ENCODE assay signal across 7 cellular contexts in the genomic region with DNA sequence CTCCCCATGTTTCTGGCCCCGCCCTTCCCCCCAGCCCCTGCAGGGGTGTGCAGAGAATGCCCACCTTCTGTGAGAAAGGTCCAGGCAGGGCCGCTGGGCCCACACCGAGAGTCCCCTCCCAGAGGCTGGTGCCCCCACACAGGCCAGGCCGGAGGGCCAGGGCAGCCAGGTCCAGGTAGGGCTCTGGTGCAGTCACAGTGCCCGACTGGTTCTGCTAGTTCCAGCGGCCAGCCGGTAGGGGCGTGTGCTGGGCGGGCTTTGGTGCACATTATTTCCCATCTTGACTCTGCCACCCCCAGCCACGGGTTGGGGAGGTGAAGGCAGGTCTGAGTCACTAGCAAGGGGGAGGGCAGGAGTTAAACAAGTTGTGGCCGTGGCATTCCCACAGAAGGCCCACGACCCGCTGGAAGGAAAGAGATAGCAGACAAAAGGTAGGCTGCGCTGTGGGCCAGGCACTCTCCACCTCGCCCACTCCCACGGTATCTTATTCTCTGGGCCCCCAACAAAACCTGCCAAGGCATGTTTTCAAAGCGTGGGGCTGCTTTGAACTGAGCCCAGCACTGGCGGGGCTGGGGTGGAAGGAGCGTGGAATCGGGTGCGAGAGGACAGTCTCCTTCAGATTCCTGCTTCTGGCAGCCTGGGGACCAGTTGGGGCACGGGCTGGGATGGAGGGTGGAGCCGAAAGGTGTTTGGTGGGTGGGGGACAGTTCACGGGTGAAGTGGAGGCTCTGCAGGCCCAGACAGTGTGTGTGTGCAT. TPM values are rescaled to one million over a fixed set of nuclear protein-coding genes. Genes with fewer than 3 reads are reported as not detected.
DNase-seq lines count a peak whose midpoint lies in the region; ATAC-seq and TF ChIP-seq lines count a peak whose summit lies in the region.
"Had no signal": no experiment of that assay in that cellular context is flagged by ENCODE, and none has a peak within 500 bp of the region (broad histone marks: within the 10 kb centered on the region; RNA-seq: fewer than 3 reads in every experiment).

No MANE protein-coding gene starts in this region.

- WGBS in heart right ventricle, 2 donors = 38 to 40% methylated on average over 24 of the region's 24 CpGs
- 68 to 83% methylated on average over 16 to 24 of the region's 24 CpGs for WGBS in upper lobe of left lung, 2 donors

- H3K27me3 ChIP-seq in heart right ventricle (peaks cover 0 to 45% (median 24%) of the 10 kb centered on the region in 7 donors), upper lobe of left lung (peaks cover 0 to 14% (median 6%) of the 10 kb centered on the region in 4 donors)

- H3K4me3 ChIP-seq in heart right ventricle (peak overlapping the region in 9 of 10 donors; percentile 10 to 54 (median 48)), upper lobe of left lung (peak overlapping the region in 1 of 4 donors; percentile 2)

- peak in 7 of 9 donors; percentile 11 to 43 (median 37) for TF ChIP-seq CTCF in heart right ventricle (IDR thresholded peaks at IDR 0.05)
- peak in 4 of 6 experiments; percentile 33 to 60 (median 48) for TF ChIP-seq CTCF in upper lobe of left lung (IDR thresholded peaks at IDR 0.05)

- intact Hi-C loops in activated naive CD4-positive, alpha-beta T cell treated with anti-CD3 and anti-CD28 coated beads for 36 hours (cut with micrococcal nuclease) = no loop called here
- intact Hi-C loops in heart right ventricle (cut with DNase I) = loop anchor here in 2 of 10 donors (5.0 to 10.0 kb wide), 2 partner anchors 50 to 512 kb away; no protein-coding TSS in a partner anchor

- DNase-seq in activated naive CD4-positive, alpha-beta T cell treated with anti-CD3 and anti-CD28 coated beads for 36 hours = peak; percentile 37
- DNase-seq in activated naive CD4-positive, alpha-beta T cell treated with anti-CD3 and anti-CD28 coated beads, Interleukin-2, amount 10 ng/mL, durations not matched to agents 7 days and 5 days = no peak
- DNase-seq in heart right ventricle (no peak), upper lobe of left lung (peak; percentile 51 to 74), A172 (ENCODE audit: low spot score) (no peak)

- no peak for TF ChIP-seq POLR2A in upper lobe of left lung (IDR thresholded peaks at IDR 0.05)

- TF ChIP-seq EP300 in upper lobe of left lung (IDR thresholded peaks at IDR 0.05) = no peak

- ATAC-seq in heart right ventricle (peak; percentile 37 to 71 (median 64)), upper lobe of left lung (ENCODE audit: low FRiP score in 2 of 2) (peak; percentile 42 to 73), HG03439 (IDR thresholded peaks at IDR 0.05; ENCODE audit: unreplicated experiment) (no peak)

- peaks cover 15% of the 10 kb centered on the region for H3K4me1 Mint-ChIP-seq in activated naive CD4-positive, alpha-beta T cell treated with anti-CD3 and anti-CD28 coated beads for 36 hours (ENCODE audit: low read depth)
- peaks cover 10% of the 10 kb centered on the region for H3K4me1 Mint-ChIP-seq in activated naive CD4-positive, alpha-beta T cell treated with anti-CD3 and anti-CD28 coated beads, Interleukin-2, amount 10 ng/mL, durations not matched to agents 7 days and 5 days

- CTCF ChIA-PET in activated naive CD4-positive, alpha-beta T cell treated with anti-CD3 and anti-CD28 coated beads for 36 hours (lab: Charles Lee) = interaction anchor here (1.2 kb wide), 1 partner anchor 50 kb away, joined by 3 read pairs; no protein-coding TSS in a partner anchor
- CTCF ChIA-PET in activated naive CD4-positive, alpha-beta T cell treated with anti-CD3 and anti-CD28 coated beads, Interleukin-2, amount 10 ng/mL, durations not matched to agents 7 days and 5 days (lab: Charles Lee) = no interaction called here

- peaks cover 0 to 9% (median 0%) of the 10 kb centered on the region in 9 donors for H3K36me3 ChIP-seq in heart right ventricle
- H3K36me3 ChIP-seq in upper lobe of left lung = no peaks in the 10 kb centered on the region

- H3K9me3 ChIP-seq in heart right ventricle = no peaks in the 10 kb centered on the region
- H3K9me3 ChIP-seq in upper lobe of left lung = no peaks in the 10 kb centered on the region

- no peaks in the 10 kb centered on the region for H3K36me3 Mint-ChIP-seq in activated naive CD4-positive, alpha-beta T cell treated with anti-CD3 and anti-CD28 coated beads for 36 hours (ENCODE audit: low read depth)
- H3K36me3 Mint-ChIP-seq in activated naive CD4-positive, alpha-beta T cell treated with anti-CD3 and anti-CD28 coated beads, Interleukin-2, amount 10 ng/mL, durations not matched to agents 7 days and 5 days = no peaks in the 10 kb centered on the region

- H3K27me3 Mint-ChIP-seq in activated naive CD4-positive, alpha-beta T cell treated with anti-CD3 and anti-CD28 coated beads for 36 hours (ENCODE audit: low read depth) = peaks cover 44% of the 10 kb centered on the region
- H3K27me3 Mint-ChIP-seq in activated naive CD4-positive, alpha-beta T cell treated with anti-CD3 and anti-CD28 coated beads, Interleukin-2, amount 10 ng/mL, durations not matched to agents 7 days and 5 days = peaks cover 76% of the 10 kb centered on the region

- no peak overlapping the region for H3K4me3 Mint-ChIP-seq in activated naive CD4-positive, alpha-beta T cell treated with anti-CD3 and anti-CD28 coated beads for 36 hours
- no peak overlapping the region for H3K4me3 Mint-ChIP-seq in activated naive CD4-positive, alpha-beta T cell treated with anti-CD3 and anti-CD28 coated beads, Interleukin-2, amount 10 ng/mL, durations not matched to agents 7 days and 5 days
- H3K4me3 Mint-ChIP-seq: stimulated activated naive CD8-positive, alpha-beta T cell treated with anti-CD3 and anti-CD28 coated beads, Interleukin-15, Interleukin-2, amounts not matched to agents 100 ng/mL and 50 ng/mL, for 24 hours had no signal

- no peaks in the 10 kb centered on the region for H3K9me3 Mint-ChIP-seq in activated naive CD4-positive, alpha-beta T cell treated with anti-CD3 and anti-CD28 coated beads for 36 hours
- H3K9me3 Mint-ChIP-seq in activated naive CD4-positive, alpha-beta T cell treated with anti-CD3 and anti-CD28 coated beads, Interleukin-2, amount 10 ng/mL, durations not matched to agents 7 days and 5 days = no peaks in the 10 kb centered on the region
- H3K9me3 Mint-ChIP-seq: stimulated activated naive CD8-positive, alpha-beta T cell treated with anti-CD3 and anti-CD28 coated beads, Interleukin-15, Interleukin-2, amounts not matched to agents 100 ng/mL and 50 ng/mL, for 24 hours had no signal

- no peak overlapping the region for H3K27ac Mint-ChIP-seq in activated naive CD4-positive, alpha-beta T cell treated with anti-CD3 and anti-CD28 coated beads for 36 hours
- no peak overlapping the region for H3K27ac Mint-ChIP-seq in activated naive CD4-positive, alpha-beta T cell treated with anti-CD3 and anti-CD28 coated beads, Interleukin-2, amount 10 ng/mL, durations not matched to agents 7 days and 5 days
- H3K27ac Mint-ChIP-seq: stimulated activated naive CD8-positive, alpha-beta T cell treated with anti-CD3 and anti-CD28 coated beads, Interleukin-15, Interleukin-2, amounts not matched to agents 100 ng/mL and 50 ng/mL, for 24 hours had no signal

- peak overlapping the region; percentile 29 to 89 (median 80) for H3K27ac ChIP-seq in heart right ventricle
- peak overlapping the region in 1 of 4 donors; percentile 35 for H3K27ac ChIP-seq in upper lobe of left lung

- H3K4me1 ChIP-seq in heart right ventricle (peaks cover 3 to 33% (median 19%) of the 10 kb centered on the region in 9 donors), upper lobe of left lung (peaks cover 14 to 28% (median 26%) of the 10 kb centered on the region in 4 donors)

RNA-seq across cellular contexts. Expression of gene EPN3, which starts 1.9 kb away (rescaled TPM):
- not detected for total RNA-seq in activated naive CD4-positive, alpha-beta T cell treated with anti-CD3 and anti-CD28 coated beads for 36 hours
- total RNA-seq in heart right ventricle (10 to 100 TPM in 5 of 10 donors, 1 to 10 TPM in 5; 5.2 to 21.5 (median 10.1) TPM), upper lobe of left lung (10 to 100 TPM in 1 of 6 donors, 1 to 10 TPM in 2, under 1 TPM in 2, not detected in 1; 0.74 to 14.4 (median 1.2) TPM)
- polyA plus RNA-seq in heart right ventricle = 10 to 100 TPM in 1 of 2 donors, 1 to 10 TPM in 1; 3.0 to 18.9 TPM
- 0.14 TPM in 1 of 2 replicates, not detected in the other for total RNA-seq in A172 (2014; rRNA removed; shearing (Covaris generic))

RNA-seq across cellular contexts. Expression of gene SPATA20, which starts 12.6 kb away (rescaled TPM):
- total RNA-seq in activated naive CD4-positive, alpha-beta T cell treated with anti-CD3 and anti-CD28 coated beads for 36 hours = 10 to 100 TPM; 15.8 to 16.1 TPM
- total RNA-seq in heart right ventricle = 10 to 100 TPM; 18.5 to 80.6 (median 63.3) TPM
- 10 to 100 TPM; 12.6 to 88.4 TPM for polyA plus RNA-seq in heart right ventricle
- 100 to 1,000 TPM in 2 of 6 donors, 10 to 100 TPM in 4; 32.9 to 111 (median 46.4) TPM for total RNA-seq in upper lobe of left lung
- 80.7 and 97.7 TPM in 2 replicates for total RNA-seq in A172 (2014; rRNA removed; shearing (Covaris generic))

RNA-seq across cellular contexts. Expression of gene CACNA1G, which starts 26.1 kb away (rescaled TPM):
- total RNA-seq in activated naive CD4-positive, alpha-beta T cell treated with anti-CD3 and anti-CD28 coated beads for 36 hours = under 1 TPM; 0.22 to 0.24 TPM
- under 1 TPM; 0.14 to 0.46 (median 0.27) TPM for total RNA-seq in heart right ventricle
- under 1 TPM; 0.04 to 0.22 TPM for polyA plus RNA-seq in heart right ventricle
- under 1 TPM in 4 of 6 donors, not detected in 2; under 0.01 to 0.37 (median 0.11) TPM for total RNA-seq in upper lobe of left lung
- total RNA-seq in A172 (2014; rRNA removed; shearing (Covaris generic)) = 0.17 and 0.81 TPM in 2 replicates

RNA-seq across cellular contexts. Expression of gene MYCBPAP, which starts 26.2 kb away (rescaled TPM):
- 1 to 10 TPM; 5.5 to 5.8 TPM for total RNA-seq in activated naive CD4-positive, alpha-beta T cell treated with anti-CD3 and anti-CD28 coated beads for 36 hours
- total RNA-seq in heart right ventricle (1 to 10 TPM in 4 of 10 donors, under 1 TPM in 6; 0.19 to 1.6 (median 0.59) TPM), upper lobe of left lung (10 to 100 TPM in 1 of 6 donors, 1 to 10 TPM in 5; 1.0 to 14.7 (median 4.2) TPM)
- under 1 TPM; 0.17 to 0.80 TPM for polyA plus RNA-seq in heart right ventricle
- total RNA-seq in A172 (2014; rRNA removed; shearing (Covaris generic)) = not detected in 2 replicates

RNA-seq across cellular contexts. Expression of gene RSAD1, which starts 55.7 kb away (rescaled TPM):
- 10 to 100 TPM; 39.2 to 40.4 TPM for total RNA-seq in activated naive CD4-positive, alpha-beta T cell treated with anti-CD3 and anti-CD28 coated beads for 36 hours
- 10 to 100 TPM; 36.2 to 52.3 (median 45.5) TPM for total RNA-seq in heart right ventricle
- 10 to 100 TPM; 31.8 to 47.9 TPM for polyA plus RNA-seq in heart right ventricle
- 10 to 100 TPM; 26.8 to 47.3 (median 34.9) TPM for total RNA-seq in upper lobe of left lung
- total RNA-seq in A172 (2014; rRNA removed; shearing (Covaris generic)) = 16.0 and 16.6 TPM in 2 replicates

Comparison
In these comparisons a context has a peak if more than half of its experiments do, and no peak if none do; other contexts are left out.
1. DNase-seq: peak in activated naive CD4-positive, alpha-beta T cell treated with anti-CD3 and anti-CD28 coated beads for 36 hours (single experiment) and upper lobe of left lung (2 of 2); none in activated naive CD4-positive, alpha-beta T cell treated with anti-CD3 and anti-CD28 coated beads, Interleukin-2, amount 10 ng/mL, durations not matched to agents 7 days and 5 days (single experiment), heart right ventricle (0 of 2) and A172 (single experiment).